Comparison of ENCODE assay signal across 11 cellular contexts in the genomic region with DNA sequence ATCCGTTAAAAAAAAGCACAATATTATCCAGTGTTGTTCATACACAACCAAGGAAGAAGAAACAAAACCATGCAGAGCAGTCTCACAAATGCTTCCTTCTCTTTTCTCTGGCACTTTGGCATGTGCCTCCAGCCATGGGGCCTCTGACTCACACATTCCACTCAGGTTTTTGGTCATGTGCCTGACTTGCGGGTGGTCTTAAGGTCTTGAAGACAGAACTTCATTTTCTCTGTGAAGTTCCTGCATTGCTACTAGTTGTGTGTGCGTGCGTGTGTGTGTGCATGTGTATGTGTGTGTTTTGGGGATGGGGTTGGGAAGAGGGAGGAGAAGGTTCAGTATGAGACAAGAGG.
DNase-seq lines count a peak whose midpoint lies in the region; ATAC-seq and TF ChIP-seq lines count a peak whose summit lies in the region.
"Had no signal": no experiment of that assay in that cellular context is flagged by ENCODE, and none has a peak within 500 bp of the region (broad histone marks: within the 10 kb centered on the region; RNA-seq: fewer than 3 reads in every experiment).

No MANE protein-coding gene starts in this region.

- H3K36me3 ChIP-seq in mesenchymal stem cell (ENCODE audit: control insufficient read depth in 1 of 2, insufficient read depth in 2 of 2, low read depth in 1 of 2, low read length in 2 of 2), result no peaks in the 10 kb centered on the region

- H3K4me2 ChIP-seq in mesenchymal stem cell (ENCODE audit: low read length, poor library complexity, severe bottlenecking), result no peak overlapping the region

- no peak overlapping the region for H2BK120ac ChIP-seq in mesenchymal stem cell (ENCODE audit: low read depth, low read length)

- peak overlapping the region; percentile 37 for H3K9ac ChIP-seq in mesenchymal stem cell (ENCODE audit: low read length)

- H3K18ac ChIP-seq in mesenchymal stem cell (ENCODE audit: low read depth in 1 of 2, low read length in 2 of 2), result no peak overlapping the region

- TF ChIP-seq CTCF in choroid plexus epithelial cell (conservative IDR thresholded peaks at IDR 0.05; ENCODE audit: low read depth, low read length), result no peak

- H3K27ac ChIP-seq in mesenchymal stem cell (ENCODE audit: low read length, poor library complexity, severe bottlenecking), result peak overlapping the region; percentile 25

- no peaks in the 10 kb centered on the region for H3K27me3 ChIP-seq in mesenchymal stem cell (ENCODE audit: control insufficient read depth in 1 of 2, insufficient read depth in 1 of 2, low read length in 2 of 2)

- H3K14ac ChIP-seq in mesenchymal stem cell (ENCODE audit: low read length in 2 of 2), result no peak overlapping the region

- no peak overlapping the region for H4K91ac ChIP-seq in mesenchymal stem cell (ENCODE audit: low read length)

- no peak overlapping the region for H3K4ac ChIP-seq in mesenchymal stem cell (ENCODE audit: low read depth in 1 of 2, low read length in 2 of 2)

- H3K23ac ChIP-seq in mesenchymal stem cell (ENCODE audit: low read length in 2 of 2), result no peak overlapping the region

- WGBS in mesenchymal stem cell, result 83% methylated on average over 4 of the region's 4 CpGs

- no peak overlapping the region for H2AFZ ChIP-seq in mesenchymal stem cell (ENCODE audit: low read depth, low read length)

- H2BK5ac ChIP-seq in mesenchymal stem cell (ENCODE audit: low read depth, low read length, poor library complexity, severe bottlenecking), result no peak overlapping the region

- H3K79me1 ChIP-seq in mesenchymal stem cell (replicated peaks; ENCODE audit: low read length, poor library complexity, severe bottlenecking), result no peaks in the 10 kb centered on the region

- no peak overlapping the region for H2BK12ac ChIP-seq in mesenchymal stem cell (ENCODE audit: low read length in 2 of 2)

- H2BK15ac ChIP-seq in mesenchymal stem cell (ENCODE audit: low read depth, poor library complexity, severe bottlenecking), result no peak overlapping the region

- peak; percentile 79 for DNase-seq in AG20443 (ENCODE audit: low spot score)
- peak; percentile 44 for DNase-seq in NCI-H226
- DNase-seq in choroid plexus epithelial cell (ENCODE audit: low read depth), result peak; percentile 92
- peak; percentile 54 for DNase-seq in mesenchymal stem cell
- no peak for DNase-seq in NCI-H1092 treated with DMSO at 0.1 percent for 48 hours (lab: John Stamatoyannopoulos, UW)
- DNase-seq in NCI-H2107 treated with DMSO at 0.1 percent for 48 hours (lab: John Stamatoyannopoulos, UW; ENCODE audit: unreplicated experiment), result no peak
- DNase-seq: activated effector memory CD4-positive, alpha-beta T cell treated with anti-CD3 and anti-CD28 coated beads, Interleukin-2, amount 50 U/mL, for 16 hours; COR-L47; SHP77 had no signal

- H4K8ac ChIP-seq in mesenchymal stem cell (ENCODE audit: low read length), result no peak overlapping the region

- no peak overlapping the region for H3K4me3 ChIP-seq in choroid plexus epithelial cell (ENCODE audit: low read depth, low read length)
- no peak overlapping the region for H3K4me3 ChIP-seq in mesenchymal stem cell (ENCODE audit: insufficient read depth in 1 of 2, low read depth in 1 of 2, low read length in 2 of 2)

- H2AK5ac ChIP-seq in mesenchymal stem cell (ENCODE audit: low read length, severe bottlenecking), result no peak overlapping the region

- peaks cover 2% of the 10 kb centered on the region for H3K4me1 ChIP-seq in mesenchymal stem cell (ENCODE audit: control insufficient read depth, insufficient read depth, low read depth, low read length)

- ATAC-seq in HG03354 (IDR thresholded peaks at IDR 0.05; ENCODE audit: poor library complexity, severe bottlenecking, unreplicated experiment), result no peak
- ATAC-seq in HG03175 (IDR thresholded peaks at IDR 0.05; ENCODE audit: unreplicated experiment), result no peak

- H3K9me3 ChIP-seq in mesenchymal stem cell (ENCODE audit: control insufficient read depth, low read length), result no peaks in the 10 kb centered on the region

Comparison
In these comparisons a context has a peak if more than half of its experiments do, and no peak if none do; other contexts are left out.
1. DNase-seq: peak in AG20443 (single experiment), NCI-H226 (single experiment), choroid plexus epithelial cell (single experiment) and mesenchymal stem cell (single experiment); none in NCI-H1092 treated with DMSO at 0.1 percent for 48 hours (single experiment) and NCI-H2107 treated with DMSO at 0.1 percent for 48 hours (single experiment).